ENCODE assay signal across 16 cellular contexts in the genomic region with DNA sequence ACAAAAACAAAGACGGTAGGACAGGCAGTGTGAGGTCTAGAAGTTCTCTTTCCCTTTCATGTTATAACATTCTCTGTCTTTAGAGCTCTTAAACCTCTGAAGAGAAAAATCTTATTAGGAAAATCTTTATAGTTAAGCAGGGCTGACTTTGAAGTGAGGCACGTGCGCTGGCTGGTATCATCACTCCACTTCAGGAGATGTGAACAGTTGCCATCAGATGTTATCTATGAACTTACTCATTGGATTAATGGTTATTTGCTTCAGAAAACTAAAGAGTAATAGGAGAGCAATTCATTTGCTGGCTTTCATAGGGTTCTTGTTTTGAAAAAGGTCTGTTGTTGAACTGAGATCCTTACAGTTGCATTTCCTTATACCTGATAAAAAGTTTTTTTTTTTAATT.
DNase-seq lines count a peak whose midpoint lies in the region; ATAC-seq and TF ChIP-seq lines count a peak whose summit lies in the region.
"Had no signal": no experiment of that assay in that cellular context is flagged by ENCODE, and none has a peak within 500 bp of the region (broad histone marks: within the 10 kb centered on the region; RNA-seq: fewer than 3 reads in every experiment).

No MANE protein-coding gene starts in this region.

- ATAC-seq in SK-N-SH treated with all-trans-retinoic acid at 6 μM for 48 hours (peak; percentile 86), GM18519 (IDR thresholded peaks at IDR 0.05; ENCODE audit: low FRiP score, unreplicated experiment) (no peak), GM19397 (IDR thresholded peaks at IDR 0.05; ENCODE audit: unreplicated experiment) (no peak), GM21515 (IDR thresholded peaks at IDR 0.05; ENCODE audit: unreplicated experiment) (no peak)
- ATAC-seq: activated CD8-positive, alpha-beta T cell treated with anti-CD3 and anti-CD28 coated beads, Interleukin-2, amount 10 ng/mL, durations not matched to agents 7 days and 5 days; body of pancreas; right cardiac atrium had no signal

- peak; percentile 2 for DNase-seq in stimulated activated CD4-positive, alpha-beta T cell treated with anti-CD3 and anti-CD28 coated beads, Interleukin-15, amount 100 ng/mL, for 24 hours
- no peak for DNase-seq in stimulated activated CD4-positive, alpha-beta T cell treated with anti-CD3 and anti-CD28 coated beads, Interleukin-2, amount 100 ng/mL, for 24 hours
- peak; percentile 13 for DNase-seq in kidney tubule cell (ENCODE audit: low spot score)
- no peak for DNase-seq in activated CD4-positive, alpha-beta T cell treated with anti-CD3 and anti-CD28 coated beads, Interleukin-2, amount 50 U/mL, for 48 hours
- DNase-seq: activated CD8-positive, alpha-beta T cell treated with anti-CD3 and anti-CD28 coated beads, Interleukin-2, amount 10 ng/mL, durations not matched to agents 7 days and 5 days; activated T-cell treated with anti-CD3 and anti-CD28 coated beads, Interleukin-2, amount 50 U/mL, for 48 hours; body of pancreas; COR-L47; NCI-H1048; right cardiac atrium; Right ventricle myocardium superior; stomach had no signal

TF ChIP-seq in SK-N-SH treated with all-trans-retinoic acid at 6 μM for 48 hours, 23 proteins besides CTCF, POLR2A, EP300 and RAD21:
- TF ChIP-seq PPARA (CRISPR knock-in tag; IDR thresholded peaks at IDR 0.05; ENCODE audit: borderline replicate concordance) (no peak), ISL1 (CRISPR knock-in tag; IDR thresholded peaks at IDR 0.05) (peak; percentile 87), TCF4 (CRISPR knock-in tag; IDR thresholded peaks at IDR 0.05; ENCODE audit: borderline replicate concordance) (no peak)

Comparison
In these comparisons a context has a peak if more than half of its experiments do, and no peak if none do; other contexts are left out.
1. DNase-seq: peak in stimulated activated CD4-positive, alpha-beta T cell treated with anti-CD3 and anti-CD28 coated beads, Interleukin-15, amount 100 ng/mL, for 24 hours (single experiment) and kidney tubule cell (single experiment); none in stimulated activated CD4-positive, alpha-beta T cell treated with anti-CD3 and anti-CD28 coated beads, Interleukin-2, amount 100 ng/mL, for 24 hours (0 of 2) and activated CD4-positive, alpha-beta T cell treated with anti-CD3 and anti-CD28 coated beads, Interleukin-2, amount 50 U/mL, for 48 hours (0 of 2).